In genomic region chr12:120495723-120496352, GRCh38 we compare ENCODE assay signal across 1 cellular context.
TF ChIP-seq lines count a peak whose summit lies in the region.

DYNLL1 (plus strand) TSS chr12:120496113; CDS start chr12:120496422, 309 bp downstream.

TF ChIP-seq in HepG2, 621 proteins besides CTCF, POLR2A, EP300 and RAD21 (continued from another document):
- TF ChIP-seq DZIP1 (CRISPR knock-in tag; IDR thresholded peaks at IDR 0.05) (0 out of 2 replicates have a peak, but pooled peaks have one; percentile 31), ZNF367 (CRISPR knock-in tag; IDR thresholded peaks at IDR 0.05; ENCODE audit: borderline replicate concordance) (no peak; the same call in 1 of the 2 replicates), MLLT10 (CRISPR knock-in tag; IDR thresholded peaks at IDR 0.05) (no peak), GABPB1 (CRISPR knock-in tag; IDR thresholded peaks at IDR 0.05) (peak; percentile 74; the same call in 1 of the 2 replicates), IRF1 (CRISPR knock-in tag; IDR thresholded peaks at IDR 0.05; ENCODE audit: low read depth) (no peak), HNRNPUL1 (IDR thresholded peaks at IDR 0.05; ENCODE audit: low read depth, low read length) (no peak), MNT (IDR thresholded peaks at IDR 0.05) (peak; percentile 79), FOSL2 (CRISPR knock-in tag; IDR thresholded peaks at IDR 0.05) (peak; percentile 17; the same call in 1 of the 2 replicates), PHF5A (CRISPR knock-in tag; IDR thresholded peaks at IDR 0.05; ENCODE audit: low read depth, unreplicated experiment) (no peak), ZNF234 (CRISPR knock-in tag; conservative IDR thresholded peaks at IDR 0.05) (no peak), ZNF317 (CRISPR knock-in tag; IDR thresholded peaks at IDR 0.05) (peak; percentile 67; the same call in 1 of the 2 replicates), RBM22 (optimal IDR thresholded peaks at IDR 0.05; ENCODE audit: low read length) (peak; percentile 92), ATF7-NPFF (CRISPR knock-in tag; IDR thresholded peaks at IDR 0.05; ENCODE audit: low read depth) (peak; percentile 51), KLF6 (CRISPR knock-in tag; IDR thresholded peaks at IDR 0.05) (peak; percentile 12; the same call in 1 of the 2 replicates), ZNF251 (CRISPR knock-in tag; IDR thresholded peaks at IDR 0.05) (no peak), RARA (CRISPR knock-in tag; IDR thresholded peaks at IDR 0.05) (0 out of 2 replicates have a peak, but pooled peaks have one; percentile 7), YY1 (IDR thresholded peaks at IDR 0.05; ENCODE audit: insufficient read depth, insufficient replicate concordance, low read depth, low read length) (peak; percentile 54), ZNF276 (CRISPR knock-in tag; IDR thresholded peaks at IDR 0.05; ENCODE audit: low read depth) (0 out of 2 replicates have a peak, but pooled peaks have one; percentile 30), RARG (CRISPR knock-in tag; IDR thresholded peaks at IDR 0.05; ENCODE audit: low read depth) (no peak), TOE1 (CRISPR knock-in tag; IDR thresholded peaks at IDR 0.05) (no peak), ZNF850 (CRISPR knock-in tag; conservative IDR thresholded peaks at IDR 0.05) (no peak), ZNF614 (CRISPR knock-in tag; IDR thresholded peaks at IDR 0.05; ENCODE audit: borderline replicate concordance) (peak; percentile 25; the same call in 1 of the 2 replicates), ZNF383 (CRISPR knock-in tag; IDR thresholded peaks at IDR 0.05; ENCODE audit: borderline replicate concordance) (no peak), ZNF512 (CRISPR knock-in tag; IDR thresholded peaks at IDR 0.05) (no peak), ZNF160 (CRISPR knock-in tag; IDR thresholded peaks at IDR 0.05) (peak; percentile 68; the same call in 1 of the 2 replicates), NFATC3 (CRISPR knock-in tag; IDR thresholded peaks at IDR 0.05) (no peak)
TF ChIP-seq in HepG2: peak in this region for 205.
